19 cellular contexts compared by ENCODE assay signal in genomic region chr20:62047666-62048345, GRCh38.
"Had no signal": no experiment of that assay in that cellular context is flagged by ENCODE, and none has a peak within 500 bp of the region (broad histone marks: within the 10 kb centered on the region; RNA-seq: fewer than 3 reads in every experiment).

No MANE protein-coding gene starts in this region.

- H3K9me3 ChIP-seq: gastrocnemius medialis, heart right ventricle, suprapubic skin, transverse colon had no signal

- ATAC-seq: esophagus mucosa, gastrocnemius medialis, T-cell had no signal

- H3K36me3 ChIP-seq: brain microvascular endothelial cell, gastrocnemius medialis, heart right ventricle, suprapubic skin, transverse colon had no signal

- H3K27ac ChIP-seq: brain microvascular endothelial cell, gastrocnemius medialis, heart right ventricle, skin epidermis, suprapubic skin, transverse colon had no signal

- H3K27me3 ChIP-seq: brain microvascular endothelial cell, gastrocnemius medialis, heart right ventricle, suprapubic skin, transverse colon had no signal

- DNase-seq: activated B cell treated with CpG ODN at 0.5 μM for 24 hours; activated CD4-positive, alpha-beta memory T cell treated with anti-CD3 and anti-CD28 coated beads, Interleukin-2, amount 10 ng/mL, durations not matched to agents 7 days and 5 days; activated CD4-positive, alpha-beta T cell treated with anti-CD3 and anti-CD28 coated beads for 4 hours; activated naive CD4-positive, alpha-beta T cell treated with anti-CD3 and anti-CD28 coated beads, Interleukin-2, amount 50 U/mL, for 16 hours; activated T-cell treated with anti-CD3 and anti-CD28 coated beads, Interleukin-2, amount 50 U/mL, for 24 hours; brain microvascular endothelial cell; cortex of kidney; effector CD4-positive, alpha-beta T cell; heart right ventricle; stimulated activated CD4-positive, alpha-beta T cell treated with anti-CD3 and anti-CD28 coated beads, Interleukin-15, amount 100 ng/mL, for 24 hours; stimulated activated CD4-positive, alpha-beta T cell treated with anti-CD3 and anti-CD28 coated beads, Interleukin-2, amount 100 ng/mL, for 48 hours; stimulated activated naive CD8-positive, alpha-beta T cell treated with anti-CD3 and anti-CD28 coated beads, Interleukin-15, amount 100 ng/mL, for 72 hours; T-cell; transverse colon had no signal

- H3K4me3 ChIP-seq: gastrocnemius medialis, heart right ventricle, lung, skin epidermis, suprapubic skin, transverse colon had no signal

- H3K4me1 ChIP-seq: suprapubic skin had no signal
